Comparison of ENCODE assay signal across 4 cellular contexts in genomic region chr1:76700200-76700599, GRCh38.
A peak's percentile ranks its signal among the peaks of the same experiment; 100 is the strongest.
DNase-seq lines count a peak whose midpoint lies in the region; ATAC-seq, FAIRE-seq and TF ChIP-seq lines count a peak whose summit lies in the region.
"Not testable (repeated sequence)": the region's sequence is repeated elsewhere in the genome, so short reads cannot be mapped to it uniquely, and the experiment has no call there.

No MANE protein-coding gene starts in this region.

- not testable (repeated sequence) for H3K36me3 Mint-ChIP-seq in natural killer cell treated with Interleukin-12 subunit alpha and Interleukin-12 subunit beta and Interleukin-15 and Interleukin-18, amount 100 ng/mL, for 72 hours; stimulated activated effector memory CD8-positive, alpha-beta T cell treated with anti-CD3 and anti-CD28 coated beads, Interleukin-12 subunit alpha, Interleukin-12 subunit beta, amount 100 ng/mL, for 72 hours

- not testable (repeated sequence) for H3K4me3 Mint-ChIP-seq in natural killer cell treated with Interleukin-12 subunit alpha and Interleukin-12 subunit beta and Interleukin-15 and Interleukin-18, amount 100 ng/mL, for 72 hours; stimulated activated effector memory CD8-positive, alpha-beta T cell treated with anti-CD3 and anti-CD28 coated beads, Interleukin-12 subunit alpha, Interleukin-12 subunit beta, amount 100 ng/mL, for 72 hours

- peak; percentile 15 to 27 for ATAC-seq in natural killer cell treated with Interleukin-12 subunit alpha and Interleukin-12 subunit beta and Interleukin-15 and Interleukin-18, amount 100 ng/mL, for 72 hours
- ATAC-seq in stimulated activated effector memory CD8-positive, alpha-beta T cell treated with anti-CD3 and anti-CD28 coated beads, Interleukin-12 subunit alpha, Interleukin-12 subunit beta, amount 100 ng/mL, for 72 hours, result peak; percentile 43
- peak; percentile 20 for ATAC-seq in upper lobe of right lung

- intact Hi-C loops in upper lobe of right lung (cut with DNase I), result not testable (repeated sequence)

- not testable (repeated sequence) for TF ChIP-seq CTCF in bronchial epithelial cell (IDR thresholded peaks at IDR 0.05; ENCODE audit: insufficient read depth, low read length, severe bottlenecking); upper lobe of right lung (IDR thresholded peaks at IDR 0.05)

- not testable (repeated sequence) for H3K27me3 Mint-ChIP-seq in natural killer cell treated with Interleukin-12 subunit alpha and Interleukin-12 subunit beta and Interleukin-15 and Interleukin-18, amount 100 ng/mL, for 72 hours

- H3K36me3 ChIP-seq in bronchial epithelial cell (ENCODE audit: control insufficient read depth, insufficient read depth, low read length); upper lobe of right lung: not testable (repeated sequence)

- H3K9me3 ChIP-seq in upper lobe of right lung, result not testable (repeated sequence)

- not testable (repeated sequence) for H3K4me1 ChIP-seq in upper lobe of right lung

- not testable (repeated sequence) for H3K27me3 ChIP-seq in bronchial epithelial cell (ENCODE audit: control insufficient read depth, insufficient read depth, low read length); upper lobe of right lung

- H3K27ac ChIP-seq in upper lobe of right lung, result not testable (repeated sequence)

- not testable (repeated sequence) for H3K27ac Mint-ChIP-seq in natural killer cell treated with Interleukin-12 subunit alpha and Interleukin-12 subunit beta and Interleukin-15 and Interleukin-18, amount 100 ng/mL, for 72 hours; stimulated activated effector memory CD8-positive, alpha-beta T cell treated with anti-CD3 and anti-CD28 coated beads, Interleukin-12 subunit alpha, Interleukin-12 subunit beta, amount 100 ng/mL, for 72 hours

- DNase-seq in bronchial epithelial cell (ENCODE audit: low read depth); natural killer cell treated with Interleukin-12 subunit alpha and Interleukin-12 subunit beta and Interleukin-15 and Interleukin-18, amount 100 ng/mL, for 72 hours (ENCODE audit: low spot score); stimulated activated effector memory CD8-positive, alpha-beta T cell treated with anti-CD3 and anti-CD28 coated beads, Interleukin-12 subunit alpha, Interleukin-12 subunit beta, amount 100 ng/mL, for 72 hours (ENCODE audit: low spot score in 2 of 2); upper lobe of right lung: not testable (repeated sequence)

- H3K9me3 Mint-ChIP-seq in natural killer cell treated with Interleukin-12 subunit alpha and Interleukin-12 subunit beta and Interleukin-15 and Interleukin-18, amount 100 ng/mL, for 72 hours; stimulated activated effector memory CD8-positive, alpha-beta T cell treated with anti-CD3 and anti-CD28 coated beads, Interleukin-12 subunit alpha, Interleukin-12 subunit beta, amount 100 ng/mL, for 72 hours: not testable (repeated sequence)

- FAIRE-seq in bronchial epithelial cell (lab: Jason Lieb, UNC), result peak; percentile 85

- not testable (repeated sequence) for H3K4me1 Mint-ChIP-seq in natural killer cell treated with Interleukin-12 subunit alpha and Interleukin-12 subunit beta and Interleukin-15 and Interleukin-18, amount 100 ng/mL, for 72 hours (ENCODE audit: low read depth in 2 of 2); stimulated activated effector memory CD8-positive, alpha-beta T cell treated with anti-CD3 and anti-CD28 coated beads, Interleukin-12 subunit alpha, Interleukin-12 subunit beta, amount 100 ng/mL, for 72 hours

- not testable (repeated sequence) for H3K4me3 ChIP-seq in bronchial epithelial cell (ENCODE audit: low read depth, low read length); upper lobe of right lung
